Comparison of ENCODE assay signal across 26 cellular contexts in genomic region chr2:155692108-155692507, GRCh38.
DNase-seq lines count a peak whose midpoint lies in the region; ATAC-seq and TF ChIP-seq lines count a peak whose summit lies in the region.
"Had no signal": no experiment of that assay in that cellular context is flagged by ENCODE, and none has a peak within 500 bp of the region (broad histone marks: within the 10 kb centered on the region; RNA-seq: fewer than 3 reads in every experiment).

No MANE protein-coding gene starts in this region.

- H3K4me3 ChIP-seq in upper lobe of right lung = no peak overlapping the region
- H3K4me3 ChIP-seq: GM23338, HAP-1, MG63 had no signal

- TF ChIP-seq CTCF in upper lobe of right lung (IDR thresholded peaks at IDR 0.05) = no peak

- H3K9me3 ChIP-seq in upper lobe of right lung = no peaks in the 10 kb centered on the region
- H3K9me3 ChIP-seq: HAP-1, MG63, SK-N-SH had no signal

- no peaks in the 10 kb centered on the region for H3K27me3 ChIP-seq in upper lobe of right lung
- H3K27me3 ChIP-seq: MG63 had no signal

- H3K27ac ChIP-seq in upper lobe of right lung = no peak overlapping the region

- DNase-seq in NOMO-1 (lab: John Stamatoyannopoulos, UW; ENCODE audit: unreplicated experiment in 2 of 2) (peak; percentile 14 to 39), NOMO-1 treated with dmso at 0.1 percent for 144 hours (lab: John Stamatoyannopoulos, UW; ENCODE audit: unreplicated experiment) (no peak), OCI-M1 (lab: John Stamatoyannopoulos, UW) (peak; percentile 17), medulla oblongata (ENCODE audit: extremely low spot score) (peak; percentile 55), upper lobe of right lung (no peak), DMS79 treated with DMSO at 0.1 percent for 48 hours (lab: John Stamatoyannopoulos, UW) (no peak), NCI-H2107 (lab: John Stamatoyannopoulos, UW) (no peak)
- DNase-seq: 8988T; ACHN; CD4-positive, alpha-beta T cell; DMS53; HFFc6; KG1; MG63; NCI-H1092 treated with DMSO at 0.1 percent for 48 hours; NCI-H1436; NCI-H187 treated with DMSO at 0.1 percent for 48 hours; NCI-H524 treated with DMSO at 0.1 percent for 48 hours; NCI-H774; SHP77 treated with DMSO at 0.1 percent for 48 hours; SK-N-SH; T-cell had no signal

- no peaks in the 10 kb centered on the region for H3K4me1 ChIP-seq in upper lobe of right lung
- H3K4me1 ChIP-seq: HAP-1 had no signal

- ATAC-seq in upper lobe of right lung = peak; percentile 65
- ATAC-seq in GM19023 (IDR thresholded peaks at IDR 0.05; ENCODE audit: unreplicated experiment) = no peak
- ATAC-seq: GM23338, Panc1, T-cell had no signal

- intact Hi-C loops in upper lobe of right lung (cut with DNase I) = no loop called here

- no peaks in the 10 kb centered on the region for H3K36me3 ChIP-seq in upper lobe of right lung
- H3K36me3 ChIP-seq: HAP-1, MG63 had no signal

Comparison
In these comparisons a context has a peak if more than half of its experiments do, and no peak if none do; other contexts are left out.
1. DNase-seq: peak in NOMO-1 (2 of 2), OCI-M1 (single experiment) and medulla oblongata (single experiment); none in NOMO-1 treated with dmso at 0.1 percent for 144 hours (single experiment), upper lobe of right lung (single experiment), DMS79 treated with DMSO at 0.1 percent for 48 hours (single experiment) and NCI-H2107 (single experiment).